Comparison of ENCODE assay signal across 9 cellular contexts in genomic region chr6:14542670-14543366, GRCh38.
DNase-seq lines count a peak whose midpoint lies in the region; ATAC-seq, FAIRE-seq and TF ChIP-seq lines count a peak whose summit lies in the region.
"Had no signal": no experiment of that assay in that cellular context is flagged by ENCODE, and none has a peak within 500 bp of the region (broad histone marks: within the 10 kb centered on the region; RNA-seq: fewer than 3 reads in every experiment).

No MANE protein-coding gene starts in this region.

- no peak overlapping the region for H2BK120ac ChIP-seq in mesendoderm (ENCODE audit: low read depth, low read length)

- FAIRE-seq in GM12891 (lab: Jason Lieb, UNC), result peak; percentile 94
- FAIRE-seq: islet of Langerhans had no signal

- H3K27ac Mint-ChIP-seq in endothelial cell (ENCODE audit: unreplicated experiment), result no peak overlapping the region

- H3K27me3 Mint-ChIP-seq in endothelial cell (ENCODE audit: unreplicated experiment), result no peaks in the 10 kb centered on the region

- no peak overlapping the region for H3K4ac ChIP-seq in mesendoderm (ENCODE audit: low read depth, low read length)

- H3K36me3 Mint-ChIP-seq in endothelial cell (ENCODE audit: low read depth, unreplicated experiment), result no peaks in the 10 kb centered on the region

- no peak overlapping the region for H4K5ac ChIP-seq in mesendoderm (ENCODE audit: low read length)

- TF ChIP-seq POLR2A in GM12891 (IDR thresholded peaks at IDR 0.05; ENCODE audit: low read depth, low read length), result no peak

- H2BK5ac ChIP-seq in mesendoderm (ENCODE audit: low read length), result no peak overlapping the region

- no peak for DNase-seq in GM12891 (ENCODE audit: insufficient read length, low spot score)
- peak; percentile 68 to 70 for DNase-seq in activated CD4-positive, alpha-beta T cell treated with anti-CD3 and anti-CD28 coated beads for 4 hours
- DNase-seq in fibroblast of the aortic adventitia (ENCODE audit: low read depth), result peak; percentile 78
- DNase-seq in stimulated activated CD8-positive, alpha-beta memory T cell treated with anti-CD3 and anti-CD28 coated beads, Interleukin-7, amount 100 ng/mL, for 48 hours (ENCODE audit: extremely low read depth in 1 of 2, low read depth in 1 of 2), result peak; percentile 47 to 75
- no peak for DNase-seq in DMS114 treated with DMSO at 0.1 percent for 48 hours (lab: John Stamatoyannopoulos, UW; ENCODE audit: unreplicated experiment)
- no peak for DNase-seq in endothelial cell (ENCODE audit: low spot score)
- DNase-seq in mesendoderm, result no peak

- H2AK5ac ChIP-seq in mesendoderm (ENCODE audit: low read length), result no peak overlapping the region

- no peak overlapping the region for H3K18ac ChIP-seq in mesendoderm (ENCODE audit: low read length)

- H3K79me2 ChIP-seq in mesendoderm (ENCODE audit: control insufficient read depth, insufficient read depth, low read length), result no peaks in the 10 kb centered on the region

- peak; percentile 83 for ATAC-seq in HG02884 (IDR thresholded peaks at IDR 0.05; ENCODE audit: unreplicated experiment)

- no peaks in the 10 kb centered on the region for H3K9me3 Mint-ChIP-seq in endothelial cell (ENCODE audit: unreplicated experiment)

- no peak overlapping the region for H2BK15ac ChIP-seq in mesendoderm (replicated peaks; ENCODE audit: low read depth)

- no peak overlapping the region for H3K56ac ChIP-seq in mesendoderm (ENCODE audit: low read length)

- H3K4me3 Mint-ChIP-seq in endothelial cell (ENCODE audit: unreplicated experiment), result no peak overlapping the region

- no peaks in the 10 kb centered on the region for H3K79me1 ChIP-seq in mesendoderm (ENCODE audit: low read length)

- no peaks in the 10 kb centered on the region for H3K36me3 ChIP-seq in mesendoderm (ENCODE audit: control insufficient read depth, insufficient read depth, low read length)

- no peak overlapping the region for H3K27ac ChIP-seq in mesendoderm (ENCODE audit: low read depth, low read length)

- no CpG with 5 or more reads among the region's 10 CpGs for WGBS in mesendoderm (ENCODE audit: extremely low coverage, insufficient coverage, low lambda C conversion rate)

- H3K23ac ChIP-seq in mesendoderm (ENCODE audit: low read length), result no peak overlapping the region

- no peak overlapping the region for H3K4me3 ChIP-seq in fibroblast of the aortic adventitia (ENCODE audit: low read depth, low read length)
- H3K4me3 ChIP-seq in mesendoderm (ENCODE audit: low read length), result no peak overlapping the region

- H3K4me1 Mint-ChIP-seq in endothelial cell (ENCODE audit: unreplicated experiment), result no peaks in the 10 kb centered on the region

- no peak overlapping the region for H3K4me2 ChIP-seq in mesendoderm (ENCODE audit: low read length)

- no peaks in the 10 kb centered on the region for H3K27me3 ChIP-seq in mesendoderm (ENCODE audit: insufficient read depth, low read length, poor library complexity)

- no peak overlapping the region for H3K9ac ChIP-seq in mesendoderm (ENCODE audit: low read length)

- H3K4me1 ChIP-seq in mesendoderm (ENCODE audit: control insufficient read depth, low read depth, low read length), result no peaks in the 10 kb centered on the region

- no peak overlapping the region for H4K8ac ChIP-seq in mesendoderm (ENCODE audit: low read depth, low read length)

- TF ChIP-seq CTCF in fibroblast of the aortic adventitia (IDR thresholded peaks at IDR 0.05; ENCODE audit: insufficient read depth, low read length) (no peak), endothelial cell (IDR thresholded peaks at IDR 0.05; ENCODE audit: unreplicated experiment) (no peak)

TF ChIP-seq in GM12891, 5 proteins besides CTCF, POLR2A, EP300 and RAD21:
- TF ChIP-seq PAX5 (IDR thresholded peaks at IDR 0.05; ENCODE audit: insufficient read depth, low read length, severe bottlenecking), result peak; percentile 62
- TF ChIP-seq SPI1 (IDR thresholded peaks at IDR 0.05; ENCODE audit: low read depth, low read length), result no peak

Comparison
In these comparisons a context has a peak if more than half of its experiments do, and no peak if none do; other contexts are left out.
1. DNase-seq: peak in activated CD4-positive, alpha-beta T cell treated with anti-CD3 and anti-CD28 coated beads for 4 hours (2 of 2), fibroblast of the aortic adventitia (single experiment) and stimulated activated CD8-positive, alpha-beta memory T cell treated with anti-CD3 and anti-CD28 coated beads, Interleukin-7, amount 100 ng/mL, for 48 hours (2 of 2); none in GM12891 (single experiment), DMS114 treated with DMSO at 0.1 percent for 48 hours (single experiment), endothelial cell (single experiment) and mesendoderm (single experiment).